ENCODE assay signal across 17 cellular contexts in the genomic region with DNA sequence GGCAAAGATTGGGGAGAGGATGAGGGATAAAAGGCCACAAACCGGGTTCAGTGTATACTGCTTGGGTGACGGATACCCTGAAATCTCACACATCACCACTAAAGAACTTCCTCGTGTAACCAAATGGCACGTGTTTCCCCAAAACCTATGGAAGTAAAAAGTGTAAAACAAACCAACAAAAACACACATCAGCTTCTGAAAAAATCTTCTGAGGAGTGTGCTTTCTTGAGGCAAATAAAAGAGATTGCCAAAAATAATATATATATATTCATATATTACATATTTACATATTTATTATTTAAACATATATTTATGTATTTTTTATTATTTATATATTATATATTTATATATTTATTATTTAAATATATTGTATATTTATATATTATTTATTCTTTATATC. TPM values are rescaled to one million over a fixed set of nuclear protein-coding genes. Genes with fewer than 3 reads are reported as not detected.
DNase-seq lines count a peak whose midpoint lies in the region; ATAC-seq and TF ChIP-seq lines count a peak whose summit lies in the region.
"Had no signal": no experiment of that assay in that cellular context is flagged by ENCODE, and none has a peak within 500 bp of the region (broad histone marks: within the 10 kb centered on the region; RNA-seq: fewer than 3 reads in every experiment).

No MANE protein-coding gene starts in this region.

- H3K27ac Mint-ChIP-seq in activated CD8-positive, alpha-beta memory T cell treated with anti-CD3 and anti-CD28 coated beads, Interleukin-2, amount 10 ng/mL, durations not matched to agents 7 days and 5 days, result no peak overlapping the region
- H3K27ac Mint-ChIP-seq in CD8-positive, alpha-beta memory T cell, result peak overlapping the region in 3 of 8 donors; percentile 29 to 66 (median 48)
- H3K27ac Mint-ChIP-seq in T-cell, result peak overlapping the region in 1 of 2 donors; percentile 52
- peak overlapping the region; percentile 53 for H3K27ac Mint-ChIP-seq in stimulated activated memory B cell treated with anti-CD40 and anti-IgM and Interleukin-4, amounts not matched to agents 10 μg/mL and 1 μg/mL and 100 μg/mL, for 72 hours

- CTCF ChIA-PET in activated CD8-positive, alpha-beta memory T cell treated with anti-CD3 and anti-CD28 coated beads, Interleukin-2, amount 10 ng/mL, durations not matched to agents 7 days and 5 days (lab: Charles Lee), result no interaction called here
- CTCF ChIA-PET in CD8-positive, alpha-beta memory T cell (lab: Charles Lee), result no interaction called here
- CTCF ChIA-PET in T-cell (lab: Charles Lee), result no interaction called here

- intact Hi-C loops in heart right ventricle (cut with DNase I) (no loop called here), left ventricle myocardium superior (cut with micrococcal nuclease) (no loop called here)

- peak; percentile 8 for DNase-seq in activated CD8-positive, alpha-beta memory T cell treated with anti-CD3 and anti-CD28 coated beads, Interleukin-2, amount 10 ng/mL, durations not matched to agents 7 days and 5 days
- no peak for DNase-seq in activated CD8-positive, alpha-beta memory T cell treated with anti-CD3 and anti-CD28 coated beads, Interleukin-2, amount 50 U/mL, for 48 hours
- no peak for DNase-seq in CD8-positive, alpha-beta memory T cell
- DNase-seq in T-cell (no peak), heart right ventricle (no peak), left ventricle myocardium superior (no peak)
- DNase-seq: DMS 273 treated with DMSO at 0.1 percent for 48 hours; H7; NCI-H1105 treated with DMSO at 0.1 percent for 48 hours; NCI-H1694 treated with DMSO at 0.1 percent for 48 hours; NCI-H446; NK-92 treated with Interleukin-12 subunit alpha and Interleukin-12 subunit beta, amount 100 ng/mL, for 24 hours; PC-9; SJCRH30 had no signal

- no peak for TF ChIP-seq CTCF in heart right ventricle (IDR thresholded peaks at IDR 0.05)

- H3K4me3 ChIP-seq in CD8-positive, alpha-beta memory T cell (ENCODE audit: low read length), result no peak overlapping the region
- H3K4me3 ChIP-seq in heart right ventricle, result no peak overlapping the region
- H3K4me3 ChIP-seq: PC-9, SJCRH30 had no signal

- H3K4me1 ChIP-seq in CD8-positive, alpha-beta memory T cell (ENCODE audit: insufficient read depth, low read length), result peaks cover 42% of the 10 kb centered on the region
- peaks cover 0 to 14% (median 0%) of the 10 kb centered on the region in 9 donors for H3K4me1 ChIP-seq in heart right ventricle
- H3K4me1 ChIP-seq: SJCRH30 had no signal

- no peak overlapping the region for H3K27ac ChIP-seq in CD8-positive, alpha-beta memory T cell (ENCODE audit: low read depth, low read length)
- no peak overlapping the region for H3K27ac ChIP-seq in heart right ventricle
- H3K27ac ChIP-seq: KMS-11, PC-9, SJCRH30 had no signal

- ATAC-seq in activated CD8-positive, alpha-beta memory T cell treated with anti-CD3 and anti-CD28 coated beads, Interleukin-2, amount 10 ng/mL, durations not matched to agents 7 days and 5 days, result no peak
- ATAC-seq in T-cell (replicated peaks in 1 of 4) (no peak), heart right ventricle (no peak), left ventricle myocardium superior (no peak)
- ATAC-seq in stimulated activated memory B cell treated with anti-CD40 and anti-IgM and Interleukin-4, amounts not matched to agents 10 μg/mL and 1 μg/mL and 100 μg/mL, for 72 hours, result no peak

- H3K9me3 Mint-ChIP-seq in activated CD8-positive, alpha-beta memory T cell treated with anti-CD3 and anti-CD28 coated beads, Interleukin-2, amount 10 ng/mL, durations not matched to agents 7 days and 5 days (ENCODE audit: low read depth), result no peaks in the 10 kb centered on the region
- no peaks in the 10 kb centered on the region for H3K9me3 Mint-ChIP-seq in CD8-positive, alpha-beta memory T cell
- H3K9me3 Mint-ChIP-seq in T-cell, result no peaks in the 10 kb centered on the region
- H3K9me3 Mint-ChIP-seq in stimulated activated memory B cell treated with anti-CD40 and anti-IgM and Interleukin-4, amounts not matched to agents 10 μg/mL and 1 μg/mL and 100 μg/mL, for 72 hours, result no peaks in the 10 kb centered on the region

- peaks cover 19% of the 10 kb centered on the region for H3K4me1 Mint-ChIP-seq in activated CD8-positive, alpha-beta memory T cell treated with anti-CD3 and anti-CD28 coated beads, Interleukin-2, amount 10 ng/mL, durations not matched to agents 7 days and 5 days
- H3K4me1 Mint-ChIP-seq in CD8-positive, alpha-beta memory T cell, result peaks cover 8 to 13% (median 13%) of the 10 kb centered on the region in 3 donors
- H3K4me1 Mint-ChIP-seq in T-cell, result peaks cover 14 to 24% (median 19%) of the 10 kb centered on the region in 3 donors
- peaks cover 14% of the 10 kb centered on the region for H3K4me1 Mint-ChIP-seq in stimulated activated memory B cell treated with anti-CD40 and anti-IgM and Interleukin-4, amounts not matched to agents 10 μg/mL and 1 μg/mL and 100 μg/mL, for 72 hours

- H3K36me3 ChIP-seq in CD8-positive, alpha-beta memory T cell (ENCODE audit: insufficient read depth, low read length), result peaks cover 18% of the 10 kb centered on the region
- H3K36me3 ChIP-seq in heart right ventricle, result no peaks in the 10 kb centered on the region
- H3K36me3 ChIP-seq: SJCRH30 had no signal

- no peaks in the 10 kb centered on the region for H3K27me3 Mint-ChIP-seq in activated CD8-positive, alpha-beta memory T cell treated with anti-CD3 and anti-CD28 coated beads, Interleukin-2, amount 10 ng/mL, durations not matched to agents 7 days and 5 days
- peaks cover 0 to 9% of the 10 kb centered on the region in 2 donors for H3K27me3 Mint-ChIP-seq in CD8-positive, alpha-beta memory T cell
- H3K27me3 Mint-ChIP-seq in T-cell, result no peaks in the 10 kb centered on the region
- no peaks in the 10 kb centered on the region for H3K27me3 Mint-ChIP-seq in stimulated activated memory B cell treated with anti-CD40 and anti-IgM and Interleukin-4, amounts not matched to agents 10 μg/mL and 1 μg/mL and 100 μg/mL, for 72 hours

- H3K4me3 Mint-ChIP-seq in activated CD8-positive, alpha-beta memory T cell treated with anti-CD3 and anti-CD28 coated beads, Interleukin-2, amount 10 ng/mL, durations not matched to agents 7 days and 5 days, result no peak overlapping the region
- H3K4me3 Mint-ChIP-seq in CD8-positive, alpha-beta memory T cell, result peak overlapping the region in 6 of 7 donors; percentile 26 to 73 (median 50)
- peak overlapping the region in 2 of 3 donors; percentile 17 to 55 for H3K4me3 Mint-ChIP-seq in T-cell
- H3K4me3 Mint-ChIP-seq in stimulated activated memory B cell treated with anti-CD40 and anti-IgM and Interleukin-4, amounts not matched to agents 10 μg/mL and 1 μg/mL and 100 μg/mL, for 72 hours, result no peak overlapping the region

- H3K36me3 Mint-ChIP-seq in activated CD8-positive, alpha-beta memory T cell treated with anti-CD3 and anti-CD28 coated beads, Interleukin-2, amount 10 ng/mL, durations not matched to agents 7 days and 5 days, result peaks cover 27% of the 10 kb centered on the region
- peaks cover 0 to 36% (median 3%) of the 10 kb centered on the region in 3 donors for H3K36me3 Mint-ChIP-seq in CD8-positive, alpha-beta memory T cell
- peaks cover 17% of the 10 kb centered on the region for H3K36me3 Mint-ChIP-seq in T-cell
- H3K36me3 Mint-ChIP-seq in stimulated activated memory B cell treated with anti-CD40 and anti-IgM and Interleukin-4, amounts not matched to agents 10 μg/mL and 1 μg/mL and 100 μg/mL, for 72 hours, result peaks cover 8% of the 10 kb centered on the region

- POLR2A ChIA-PET in CD8-positive, alpha-beta memory T cell (lab: Charles Lee), result no interaction called here
- POLR2A ChIA-PET in T-cell (lab: Charles Lee), result no interaction called here

- WGBS in heart right ventricle, 2 donors, result 42 to 46% methylated on average over 4 of the region's 4 CpGs

- no peaks in the 10 kb centered on the region for H3K27me3 ChIP-seq in CD8-positive, alpha-beta memory T cell (ENCODE audit: insufficient read depth, low read length, poor library complexity, severe bottlenecking)
- H3K27me3 ChIP-seq in heart right ventricle, result peaks cover 0 to 14% (median 0%) of the 10 kb centered on the region in 7 donors
- H3K27me3 ChIP-seq: SJCRH30 had no signal

- no peaks in the 10 kb centered on the region for H3K9me3 ChIP-seq in CD8-positive, alpha-beta memory T cell (ENCODE audit: low read length)
- no peaks in the 10 kb centered on the region for H3K9me3 ChIP-seq in heart right ventricle
- H3K9me3 ChIP-seq: SJCRH30 had no signal

RNA-seq across cellular contexts. Expression of gene P2RY8, which starts 3.9 kb away (rescaled TPM):
- 100 to 1,000 TPM in 1 of 2 experiments, 10 to 100 TPM in 1; 82.4 to 109 TPM for total RNA-seq in activated CD8-positive, alpha-beta memory T cell treated with anti-CD3 and anti-CD28 coated beads, Interleukin-2, amount 10 ng/mL, durations not matched to agents 7 days and 5 days
- total RNA-seq in CD8-positive, alpha-beta memory T cell, result 10 to 100 TPM; 47.1 to 50.1 TPM
- 302 TPM for polyA plus RNA-seq in CD8-positive, alpha-beta memory T cell
- total RNA-seq in T-cell (100 to 1,000 TPM; 114 to 219 (median 182) TPM), heart right ventricle (1 to 10 TPM; 1.2 to 6.7 (median 4.1) TPM), left ventricle myocardium superior (2.6 TPM)
- polyA plus RNA-seq in heart right ventricle, result 1 to 10 TPM; 1.0 to 3.2 TPM
- total RNA-seq: MCF 10A, PC-9 had no signal

RNA-seq across cellular contexts. Expression of gene AKAP17A, which starts 58.3 kb away (rescaled TPM):
- total RNA-seq in activated CD8-positive, alpha-beta memory T cell treated with anti-CD3 and anti-CD28 coated beads, Interleukin-2, amount 10 ng/mL, durations not matched to agents 7 days and 5 days, result 10 to 100 TPM; 83.9 to 88.8 TPM
- 10 to 100 TPM; 73.0 to 74.5 TPM for total RNA-seq in CD8-positive, alpha-beta memory T cell
- 52.1 TPM for polyA plus RNA-seq in CD8-positive, alpha-beta memory T cell
- 100 to 1,000 TPM; 120 to 162 (median 155) TPM for total RNA-seq in T-cell
- 10 to 100 TPM; 12.2 to 20.3 (median 15.8) TPM for total RNA-seq in heart right ventricle
- 10 to 100 TPM; 21.1 to 35.6 TPM for polyA plus RNA-seq in heart right ventricle
- 16.8 TPM for total RNA-seq in left ventricle myocardium superior

Comparison
In these comparisons a context has a peak if more than half of its experiments do, and no peak if none do; other contexts are left out.
1. H3K4me3 Mint-ChIP-seq: peak in CD8-positive, alpha-beta memory T cell (6 of 7) and T-cell (2 of 3); none in activated CD8-positive, alpha-beta memory T cell treated with anti-CD3 and anti-CD28 coated beads, Interleukin-2, amount 10 ng/mL, durations not matched to agents 7 days and 5 days (single experiment) and stimulated activated memory B cell treated with anti-CD40 and anti-IgM and Interleukin-4, amounts not matched to agents 10 μg/mL and 1 μg/mL and 100 μg/mL, for 72 hours (single experiment).
2. RNA of gene P2RY8, which starts 3.9 kb away (total RNA-seq): 114 to 219 TPM in T-cell, 82.4 to 109 TPM in activated CD8-positive, alpha-beta memory T cell treated with anti-CD3 and anti-CD28 coated beads, Interleukin-2, amount 10 ng/mL, durations not matched to agents 7 days and 5 days and 47.1 to 50.1 TPM in CD8-positive, alpha-beta memory T cell; 1.2 to 6.7 TPM in heart right ventricle and 2.6 TPM in left ventricle myocardium superior (single experiment); every median in the first group is over 4 times any median in the second.